Comparison of ENCODE assay signal across 22 cellular contexts in genomic region chr1:229095325-229095724, GRCh38.
"Had no signal": no experiment of that assay in that cellular context is flagged by ENCODE, and none has a peak within 500 bp of the region (broad histone marks: within the 10 kb centered on the region; RNA-seq: fewer than 3 reads in every experiment).

No MANE protein-coding gene starts in this region.

- H3K27ac Mint-ChIP-seq: activated naive CD4-positive, alpha-beta T cell treated with anti-CD3 and anti-CD28 coated beads, Interleukin-2, amount 50 U/mL, for 24 hours; naive thymus-derived CD8-positive, alpha-beta T cell; stimulated activated memory B cell treated with anti-CD40 and anti-IgM and Interleukin-4, amounts not matched to agents 10 μg/mL and 1 μg/mL and 100 μg/mL, for 72 hours; T-helper 1 cell treated with Interleukin-12 subunit alpha and Interleukin-12 subunit beta and Interleukin-4 antibody, amounts not matched to agents 30 μg/mL and 1 μg/mL, for 36 hours had no signal

- H3K27me3 ChIP-seq: ascending aorta, gastrocnemius medialis, heart left ventricle, neutrophil, pancreas, right lobe of liver, testis had no signal

- H3K27ac ChIP-seq: gastrocnemius medialis, heart left ventricle, left ventricle myocardium inferior, neutrophil, right lobe of liver, testis, VCaP had no signal

- H3K36me3 Mint-ChIP-seq: activated naive CD4-positive, alpha-beta T cell treated with anti-CD3 and anti-CD28 coated beads, Interleukin-2, amount 50 U/mL, for 24 hours; naive thymus-derived CD8-positive, alpha-beta T cell; stimulated activated memory B cell treated with anti-CD40 and anti-IgM and Interleukin-4, amounts not matched to agents 10 μg/mL and 1 μg/mL and 100 μg/mL, for 72 hours had no signal

- DNase-seq: activated CD4-positive, alpha-beta T cell treated with anti-CD3 and anti-CD28 coated beads for 1 hour; activated CD8-positive, alpha-beta memory T cell treated with anti-CD3 and anti-CD28 coated beads for 24 hours; activated CD8-positive, alpha-beta memory T cell treated with anti-CD3 and anti-CD28 coated beads, Interleukin-2, amount 50 U/mL, for 48 hours; activated effector memory CD4-positive, alpha-beta T cell treated with Interleukin-2 at 50 U/mL for 16 hours; activated T-cell treated with anti-CD3 and anti-CD28 coated beads, Interleukin-2, amount 50 U/mL, for 48 hours; cerebellar nuclear complex; cortex of kidney; gastrocnemius medialis; heart left ventricle; left ventricle myocardium inferior; naive thymus-derived CD8-positive, alpha-beta T cell; small intestine; stimulated activated CD4-positive, alpha-beta T cell treated with anti-CD3 and anti-CD28 coated beads, Interleukin-4, amount 100 ng/mL, for 4 hours; testis had no signal

- H3K9me3 Mint-ChIP-seq: activated naive CD4-positive, alpha-beta T cell treated with anti-CD3 and anti-CD28 coated beads, Interleukin-2, amount 50 U/mL, for 24 hours; stimulated activated memory B cell treated with anti-CD40 and anti-IgM and Interleukin-4, amounts not matched to agents 10 μg/mL and 1 μg/mL and 100 μg/mL, for 72 hours; T-helper 1 cell treated with Interleukin-12 subunit alpha and Interleukin-12 subunit beta and Interleukin-4 antibody, amounts not matched to agents 30 μg/mL and 1 μg/mL, for 36 hours had no signal

- H3K4me3 Mint-ChIP-seq: activated naive CD4-positive, alpha-beta T cell treated with anti-CD3 and anti-CD28 coated beads, Interleukin-2, amount 50 U/mL, for 24 hours; naive thymus-derived CD8-positive, alpha-beta T cell; stimulated activated memory B cell treated with anti-CD40 and anti-IgM and Interleukin-4, amounts not matched to agents 10 μg/mL and 1 μg/mL and 100 μg/mL, for 72 hours; T-helper 1 cell treated with Interleukin-12 subunit alpha and Interleukin-12 subunit beta and Interleukin-4 antibody, amounts not matched to agents 30 μg/mL and 1 μg/mL, for 36 hours had no signal

- H3K36me3 ChIP-seq: ascending aorta, gastrocnemius medialis, heart left ventricle, left ventricle myocardium inferior, neutrophil, pancreas, right lobe of liver had no signal

- H3K27me3 Mint-ChIP-seq: activated naive CD4-positive, alpha-beta T cell treated with anti-CD3 and anti-CD28 coated beads, Interleukin-2, amount 50 U/mL, for 24 hours had no signal

- H3K4me3 ChIP-seq: ascending aorta, gastrocnemius medialis, heart left ventricle, left ventricle myocardium inferior, pancreas, right lobe of liver, testis had no signal

- H3K9me3 ChIP-seq: ascending aorta, gastrocnemius medialis, neutrophil, pancreas, right lobe of liver, testis had no signal

- ATAC-seq: gastrocnemius medialis; heart left ventricle; naive thymus-derived CD8-positive, alpha-beta T cell; right lobe of liver; stimulated activated memory B cell treated with anti-CD40 and anti-IgM and Interleukin-4, amounts not matched to agents 10 μg/mL and 1 μg/mL and 100 μg/mL, for 72 hours had no signal

- H3K4me1 ChIP-seq: gastrocnemius medialis, heart left ventricle, left ventricle myocardium inferior had no signal
